Comparison of ENCODE assay signal across 16 cellular contexts in genomic region chr12:94178054-94178453, GRCh38. TPM values are rescaled to one million over a fixed set of nuclear protein-coding genes. Genes with fewer than 3 reads are reported as not detected.
A peak's percentile ranks its signal among the peaks of the same experiment; 100 is the strongest.
DNase-seq lines count a peak whose midpoint lies in the region; ATAC-seq and TF ChIP-seq lines count a peak whose summit lies in the region.
"Had no signal": no experiment of that assay in that cellular context is flagged by ENCODE, and none has a peak within 500 bp of the region (broad histone marks: within the 10 kb centered on the region; RNA-seq: fewer than 3 reads in every experiment).

No MANE protein-coding gene starts in this region.

- no peak for TF ChIP-seq CTCF in HEK293 (tag by site-specific recombination; IDR thresholded peaks at IDR 0.05)
- no peak for TF ChIP-seq CTCF in CD14-positive monocyte (IDR thresholded peaks at IDR 0.05)
- no peak for TF ChIP-seq CTCF in body of pancreas (IDR thresholded peaks at IDR 0.05)

- H3K36me3 ChIP-seq in HEK293 (ENCODE audit: control insufficient read depth in 2 of 2, insufficient read depth in 1 of 2, low read length in 2 of 2) (no peaks in the 10 kb centered on the region), body of pancreas (replicated peaks in 1 of 2; ENCODE audit: insufficient read depth in 1 of 2, low read depth in 2 of 2) (no peaks in the 10 kb centered on the region)
- H3K36me3 ChIP-seq: BE2C, BLaER1 had no signal

- no peak for ATAC-seq in stimulated activated memory B cell treated with anti-CD40 and anti-IgM and Interleukin-4, amounts not matched to agents 10 μg/mL and 1 μg/mL and 100 μg/mL, for 72 hours
- no peak for ATAC-seq in body of pancreas
- ATAC-seq: CD8-positive, alpha-beta T cell had no signal

- intact Hi-C loops in CD14-positive monocyte (cut with micrococcal nuclease) (loop anchor here in 1 of 2 donors (10.0 kb wide), 1 partner anchor 467 kb away; no protein-coding TSS in a partner anchor), body of pancreas (cut with DNase I) (no loop called here)

- no peak overlapping the region for H3K4me3 Mint-ChIP-seq in stimulated activated memory B cell treated with anti-CD40 and anti-IgM and Interleukin-4, amounts not matched to agents 10 μg/mL and 1 μg/mL and 100 μg/mL, for 72 hours
- H3K4me3 Mint-ChIP-seq in CD14-positive monocyte: no peak overlapping the region
- H3K4me3 Mint-ChIP-seq: CD4-positive, alpha-beta T cell; CD8-positive, alpha-beta T cell had no signal

- H3K4me3 ChIP-seq in HEK293 (ENCODE audit: low read depth, low read length): no peak overlapping the region
- no peak overlapping the region for H3K4me3 ChIP-seq in body of pancreas
- H3K4me3 ChIP-seq: BLaER1 had no signal

- peak overlapping the region; percentile 40 for H3K27ac Mint-ChIP-seq in stimulated activated memory B cell treated with anti-CD40 and anti-IgM and Interleukin-4, amounts not matched to agents 10 μg/mL and 1 μg/mL and 100 μg/mL, for 72 hours
- peak overlapping the region in 1 of 7 donors; percentile 73 for H3K27ac Mint-ChIP-seq in CD14-positive monocyte
- H3K27ac Mint-ChIP-seq: CD4-positive, alpha-beta T cell; CD8-positive, alpha-beta T cell had no signal

- H3K27ac ChIP-seq in HEK293 (ENCODE audit: extremely low read depth, low read depth, low read length) (no peak overlapping the region), body of pancreas (no peak overlapping the region)
- H3K27ac ChIP-seq: BLaER1 had no signal

- H3K4me1 ChIP-seq in HEK293 (ENCODE audit: control insufficient read depth, insufficient read depth, low read length): no peaks in the 10 kb centered on the region
- peaks cover 2% of the 10 kb centered on the region for H3K4me1 ChIP-seq in body of pancreas
- H3K4me1 ChIP-seq: BE2C had no signal

- H3K9me3 ChIP-seq in HEK293 (ENCODE audit: control insufficient read depth, insufficient read depth, low read depth, low read length) (no peaks in the 10 kb centered on the region), body of pancreas (no peaks in the 10 kb centered on the region)
- H3K9me3 ChIP-seq: BE2C had no signal

- peaks cover 54% of the 10 kb centered on the region for H3K4me1 Mint-ChIP-seq in stimulated activated memory B cell treated with anti-CD40 and anti-IgM and Interleukin-4, amounts not matched to agents 10 μg/mL and 1 μg/mL and 100 μg/mL, for 72 hours
- H3K4me1 Mint-ChIP-seq in CD14-positive monocyte: peaks cover 55% of the 10 kb centered on the region

- POLR2A ChIA-PET in HEK293 (lab: Yijun Ruan, JAX): no interaction called here

- DNase-seq in OCI-M1 (lab: John Stamatoyannopoulos, UW) (peak; percentile 29), CD14-positive monocyte (ENCODE audit: low spot score) (no peak), body of pancreas (no peak)
- DNase-seq: 8988T; ACHN; BE2C; C1 segment of cervical spinal cord; Caco-2; Calu3; CD4-positive, alpha-beta T cell; CD8-positive, alpha-beta T cell; DMS79 treated with DMSO at 0.1 percent for 48 hours; GF-D8 had no signal

- no peaks in the 10 kb centered on the region for H3K27me3 ChIP-seq in body of pancreas
- H3K27me3 ChIP-seq: BLaER1 had no signal

- peaks cover 50% of the 10 kb centered on the region for H3K36me3 Mint-ChIP-seq in stimulated activated memory B cell treated with anti-CD40 and anti-IgM and Interleukin-4, amounts not matched to agents 10 μg/mL and 1 μg/mL and 100 μg/mL, for 72 hours
- H3K36me3 Mint-ChIP-seq in CD14-positive monocyte: peaks cover 38 to 50% of the 10 kb centered on the region in 2 donors

- no peak for TF ChIP-seq POLR2A in body of pancreas (IDR thresholded peaks at IDR 0.05)

- H3K9me3 Mint-ChIP-seq in stimulated activated memory B cell treated with anti-CD40 and anti-IgM and Interleukin-4, amounts not matched to agents 10 μg/mL and 1 μg/mL and 100 μg/mL, for 72 hours: peaks cover 9% of the 10 kb centered on the region
- H3K9me3 Mint-ChIP-seq in CD14-positive monocyte: peaks cover 5 to 13% (median 9%) of the 10 kb centered on the region in 7 donors
- H3K9me3 Mint-ChIP-seq: CD4-positive, alpha-beta T cell had no signal

- CTCF ChIA-PET in HEK293 (lab: Yijun Ruan, JAX): interaction anchor here (0.5 to 0.6 kb wide), 2 partner anchors 675 to 896 kb away, joined by 3 read pairs; no protein-coding TSS in a partner anchor

- no peaks in the 10 kb centered on the region for H3K27me3 Mint-ChIP-seq in stimulated activated memory B cell treated with anti-CD40 and anti-IgM and Interleukin-4, amounts not matched to agents 10 μg/mL and 1 μg/mL and 100 μg/mL, for 72 hours
- H3K27me3 Mint-ChIP-seq in CD14-positive monocyte (ENCODE audit: low read depth in 3 of 3): peaks cover 0 to 3% (median 2%) of the 10 kb centered on the region in 3 donors
- H3K27me3 Mint-ChIP-seq: CD4-positive, alpha-beta T cell had no signal

TF ChIP-seq in HEK293, 187 proteins besides CTCF, POLR2A, EP300 and RAD21:
- TF ChIP-seq SETDB1 (IDR thresholded peaks at IDR 0.05; ENCODE audit: insufficient read length, low read length): peak; percentile 29
- TF ChIP-seq ZSCAN23 (tag by site-specific recombination; IDR thresholded peaks at IDR 0.05): no peak

RNA-seq across cellular contexts. Expression of gene PLXNC1, which starts 29.7 kb away (rescaled TPM):
- 10 to 100 TPM; 14.3 to 15.4 TPM for polyA plus RNA-seq in CD14-positive monocyte
- 1 to 10 TPM; 3.9 to 4.9 TPM for total RNA-seq in body of pancreas
